8 cellular contexts compared by ENCODE assay signal in genomic region chr6:151379933-151380847, GRCh38. TPM values are rescaled to one million over a fixed set of nuclear protein-coding genes. Genes with fewer than 3 reads are reported as not detected.
A peak's percentile ranks its signal among the peaks of the same experiment; 100 is the strongest.
DNase-seq lines count a peak whose midpoint lies in the region; ATAC-seq and TF ChIP-seq lines count a peak whose summit lies in the region.

No MANE protein-coding gene starts in this region.

- no peaks in the 10 kb centered on the region for H3K27me3 Mint-ChIP-seq in endothelial cell (ENCODE audit: unreplicated experiment)

- H3K4me1 Mint-ChIP-seq in endothelial cell (ENCODE audit: unreplicated experiment): peaks cover 13% of the 10 kb centered on the region

- peak overlapping the region; percentile 41 for H3K27ac ChIP-seq in cingulate gyrus (ENCODE audit: low read depth, low read length)
- H3K27ac ChIP-seq in rectal smooth muscle tissue (ENCODE audit: low read depth, low read length): no peak overlapping the region

- no peak overlapping the region for H2AFZ ChIP-seq in Loucy (ENCODE audit: low read length)

- no peak overlapping the region for H3K9ac ChIP-seq in Loucy (ENCODE audit: low read depth, low read length, poor library complexity, severe bottlenecking)
- H3K9ac ChIP-seq in rectal smooth muscle tissue (ENCODE audit: low read length): no peak overlapping the region

- H3K9me3 Mint-ChIP-seq in endothelial cell (ENCODE audit: unreplicated experiment): no peaks in the 10 kb centered on the region

- peaks cover 6% of the 10 kb centered on the region; the same call in 1 of the 2 replicates for H3F3A ChIP-seq in Loucy (ENCODE audit: low read depth)

- peak overlapping the region; percentile 20 for H3K4me2 ChIP-seq in Loucy (ENCODE audit: low read depth, low read length, poor library complexity, severe bottlenecking)

- H3K4me3 ChIP-seq in Loucy (ENCODE audit: low read length, poor library complexity, severe bottlenecking): no peak overlapping the region
- H3K4me3 ChIP-seq in rectal smooth muscle tissue (ENCODE audit: low read length): peak overlapping the region; percentile 41

- H3K4me1 ChIP-seq in Loucy (ENCODE audit: insufficient read depth, low read length, poor library complexity, severe bottlenecking) (peaks cover 28% of the 10 kb centered on the region), rectal smooth muscle tissue (ENCODE audit: control insufficient read depth, insufficient read depth, low read length) (peaks cover 3% of the 10 kb centered on the region)

- H3K27me3 ChIP-seq in Loucy (ENCODE audit: insufficient read depth, low read length, poor library complexity, severe bottlenecking): no peaks in the 10 kb centered on the region
- no peaks in the 10 kb centered on the region for H3K27me3 ChIP-seq in rectal smooth muscle tissue (ENCODE audit: control insufficient read depth, insufficient read depth, low read length)

- no peak overlapping the region for H3K4me3 Mint-ChIP-seq in endothelial cell (ENCODE audit: unreplicated experiment)

- no peaks in the 10 kb centered on the region for H3K9me3 ChIP-seq in Loucy (ENCODE audit: insufficient read depth, low read depth, low read length)

- H3K27ac Mint-ChIP-seq in endothelial cell (ENCODE audit: unreplicated experiment): no peak overlapping the region

- no peaks in the 10 kb centered on the region for H3K9me2 ChIP-seq in Loucy (replicated peaks; ENCODE audit: low read depth, low read length)

- H4K20me1 ChIP-seq in Loucy (ENCODE audit: insufficient read depth, low read length, poor library complexity, severe bottlenecking): peaks cover 34% of the 10 kb centered on the region

- no peaks in the 10 kb centered on the region for H3K36me3 ChIP-seq in Loucy (ENCODE audit: insufficient read depth, low read length)
- no peaks in the 10 kb centered on the region for H3K36me3 ChIP-seq in rectal smooth muscle tissue (ENCODE audit: control insufficient read depth, insufficient read depth, low read length)

- no peak for TF ChIP-seq CTCF in GM10266 (IDR thresholded peaks at IDR 0.05; ENCODE audit: control insufficient read depth, insufficient read depth, low read depth, missing control alignments)
- TF ChIP-seq CTCF in Loucy (conservative IDR thresholded peaks at IDR 0.05; ENCODE audit: low read length): no peak
- TF ChIP-seq CTCF in endothelial cell (IDR thresholded peaks at IDR 0.05; ENCODE audit: unreplicated experiment): no peak

- H3K79me2 ChIP-seq in Loucy (ENCODE audit: insufficient read depth, low read length): peaks cover 42% of the 10 kb centered on the region

- peak; percentile 57 for ATAC-seq in GM21528 (IDR thresholded peaks at IDR 0.05; ENCODE audit: low FRiP score, unreplicated experiment)

- peaks cover 5% of the 10 kb centered on the region for H3K36me3 Mint-ChIP-seq in endothelial cell (ENCODE audit: low read depth, unreplicated experiment)

- peak; percentile 33 for DNase-seq in GM10266 (ENCODE audit: extremely low spot score)
- DNase-seq in endothelial cell (ENCODE audit: low spot score): no peak
- no peak for DNase-seq in mucosa of gallbladder (ENCODE audit: low spot score)
- DNase-seq in 8988T: no peak

RNA-seq across cellular contexts. Expression of gene ZBTB2, which starts 11.2 kb away (rescaled TPM):
- total RNA-seq in endothelial cell (ENCODE audit: unreplicated experiment) (11.6 TPM), mucosa of gallbladder (9.1 TPM)
